Comparison of ENCODE assay signal across 39 cellular contexts in the genomic region with DNA sequence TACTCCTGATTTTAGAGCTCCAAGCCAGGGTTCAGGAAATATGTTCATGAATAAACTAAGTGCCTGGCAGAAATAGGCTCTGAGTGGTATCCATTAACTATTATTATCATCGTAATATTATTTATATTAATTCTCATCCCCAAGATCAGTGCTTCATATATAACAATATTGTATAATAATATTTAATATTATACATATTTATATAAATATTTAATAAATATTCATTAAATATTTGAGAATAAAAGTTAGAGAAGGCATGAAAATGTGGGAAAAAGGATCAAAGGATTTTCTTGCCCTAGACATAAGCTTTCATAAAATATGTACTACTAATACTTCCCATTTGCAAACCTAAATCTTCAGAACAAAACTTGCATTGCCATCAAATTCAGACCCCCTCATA.
"Had no signal": no experiment of that assay in that cellular context is flagged by ENCODE, and none has a peak within 500 bp of the region (broad histone marks: within the 10 kb centered on the region; RNA-seq: fewer than 3 reads in every experiment).

No MANE protein-coding gene starts in this region.

- H3K27me3 Mint-ChIP-seq: activated naive CD4-positive, alpha-beta T cell treated with anti-CD3 and anti-CD28 coated beads, Interleukin-2, amount 10 ng/mL, durations not matched to agents 7 days and 5 days; activated naive CD8-positive, alpha-beta T cell; activated naive CD8-positive, alpha-beta T cell treated with anti-CD3 and anti-CD28 coated beads, Interleukin-2, amount 10 ng/mL, durations not matched to agents 7 days and 5 days; activated naive CD8-positive, alpha-beta T cell treated with anti-CD3 and anti-CD28 coated beads, Interleukin-2, amount 50 U/mL, for 24 hours; brain; central memory CD8-positive, alpha-beta T cell had no signal

- ATAC-seq: activated naive CD4-positive, alpha-beta T cell treated with anti-CD3 and anti-CD28 coated beads, Interleukin-2, amount 50 U/mL, for 72 hours; activated naive CD8-positive, alpha-beta T cell treated with anti-CD3 and anti-CD28 coated beads, Interleukin-2, amount 50 U/mL, for 24 hours; activated T-cell treated with anti-CD3 and anti-CD28 coated beads, Interleukin-2, amount 50 U/mL, for 4 hours; activated T-cell treated with anti-CD3 and anti-CD28 coated beads, Interleukin-2, amount 50 U/mL, for 72 hours; activated T-helper 17 cell treated with anti-CD3 and anti-CD28 coated beads, Interleukin-2, amount 50 U/mL, for 72 hours; body of pancreas had no signal

- H3K27ac Mint-ChIP-seq: activated naive CD4-positive, alpha-beta T cell treated with anti-CD3 and anti-CD28 coated beads for 36 hours; activated naive CD4-positive, alpha-beta T cell treated with anti-CD3 and anti-CD28 coated beads, Interleukin-2, amount 10 ng/mL, durations not matched to agents 7 days and 5 days; activated naive CD4-positive, alpha-beta T cell treated with anti-CD3 and anti-CD28 coated beads, Interleukin-2, amount 50 U/mL, for 24 hours; activated naive CD4-positive, alpha-beta T cell treated with anti-CD3 and anti-CD28 coated beads, Interleukin-2, amount 50 U/mL, for 72 hours; activated naive CD8-positive, alpha-beta T cell; activated naive CD8-positive, alpha-beta T cell treated with anti-CD3 and anti-CD28 coated beads for 36 hours; activated naive CD8-positive, alpha-beta T cell treated with anti-CD3 and anti-CD28 coated beads, Interleukin-2, amount 10 ng/mL, durations not matched to agents 7 days and 5 days; activated naive CD8-positive, alpha-beta T cell treated with anti-CD3 and anti-CD28 coated beads, Interleukin-2, amount 50 U/mL, for 24 hours; activated T-cell treated with anti-CD3 and anti-CD28 coated beads, Interleukin-2, amount 50 U/mL, for 24 hours; activated T-cell treated with anti-CD3 and anti-CD28 coated beads, Interleukin-2, amount 50 U/mL, for 72 hours; activated T-helper 1 cell treated with anti-CD3 and anti-CD28 coated beads, Interleukin-12 subunit alpha, Interleukin-12 subunit beta, Interleukin-2, Interleukin-4 antibody, amounts not matched to agents 30 ng/mL and 10 ng/mL and 1 ng/mL, durations not matched to agents 14 hours and 24 hours and 36 hours; activated T-helper 17 cell treated with anti-CD3 and anti-CD28 coated beads, Interleukin-2, amount 50 U/mL, for 72 hours; activated T-helper 2 cell treated with anti-CD3 and anti-CD28 coated beads, Interferon-gamma antibody, Interleukin-2, Interleukin-4, amounts not matched to agents 10 μg/mL and 5 μg/mL and 100 μg/mL, durations not matched to agents 14 hours and 24 hours and 36 hours; brain had no signal

- H3K4me1 Mint-ChIP-seq: activated naive CD4-positive, alpha-beta T cell treated with anti-CD3 and anti-CD28 coated beads, Interleukin-2, amount 10 ng/mL, durations not matched to agents 7 days and 5 days; activated naive CD4-positive, alpha-beta T cell treated with anti-CD3 and anti-CD28 coated beads, Interleukin-2, amount 50 U/mL, for 24 hours; activated naive CD8-positive, alpha-beta T cell treated with anti-CD3 and anti-CD28 coated beads for 36 hours; activated naive CD8-positive, alpha-beta T cell treated with anti-CD3 and anti-CD28 coated beads, Interleukin-2, amount 10 ng/mL, durations not matched to agents 7 days and 5 days; activated naive CD8-positive, alpha-beta T cell treated with anti-CD3 and anti-CD28 coated beads, Interleukin-2, amount 50 U/mL, for 24 hours; activated T-helper 17 cell treated with anti-CD3 and anti-CD28 coated beads, Interleukin-2, amount 50 U/mL, for 72 hours; brain; central memory CD8-positive, alpha-beta T cell had no signal

- H3K4me3 Mint-ChIP-seq: activated naive CD4-positive, alpha-beta T cell treated with anti-CD3 and anti-CD28 coated beads for 36 hours; activated naive CD4-positive, alpha-beta T cell treated with anti-CD3 and anti-CD28 coated beads, Interleukin-2, amount 10 ng/mL, durations not matched to agents 7 days and 5 days; activated naive CD4-positive, alpha-beta T cell treated with anti-CD3 and anti-CD28 coated beads, Interleukin-2, amount 50 U/mL, for 24 hours; activated naive CD8-positive, alpha-beta T cell; activated naive CD8-positive, alpha-beta T cell treated with anti-CD3 and anti-CD28 coated beads for 36 hours; activated naive CD8-positive, alpha-beta T cell treated with anti-CD3 and anti-CD28 coated beads, Interleukin-2, amount 10 ng/mL, durations not matched to agents 7 days and 5 days; activated naive CD8-positive, alpha-beta T cell treated with anti-CD3 and anti-CD28 coated beads, Interleukin-2, amount 50 U/mL, for 24 hours; activated T-cell treated with anti-CD3 and anti-CD28 coated beads, Interleukin-2, amount 50 U/mL, for 24 hours; activated T-cell treated with anti-CD3 and anti-CD28 coated beads, Interleukin-2, amount 50 U/mL, for 4 hours; activated T-cell treated with anti-CD3 and anti-CD28 coated beads, Interleukin-2, amount 50 U/mL, for 72 hours; activated T-helper 1 cell treated with anti-CD3 and anti-CD28 coated beads, Interleukin-12 subunit alpha, Interleukin-12 subunit beta, Interleukin-2, Interleukin-4 antibody, amounts not matched to agents 30 ng/mL and 10 ng/mL and 1 ng/mL, durations not matched to agents 14 hours and 24 hours and 36 hours; activated T-helper 17 cell treated with anti-CD3 and anti-CD28 coated beads, Interleukin-2, amount 50 U/mL, for 72 hours; brain; central memory CD8-positive, alpha-beta T cell had no signal

- DNase-seq: activated effector memory CD4-positive, alpha-beta T cell treated with anti-CD3 and anti-CD28 coated beads, Interleukin-2, amount 50 U/mL, for 16 hours; activated effector memory CD4-positive, alpha-beta T cell treated with Interleukin-2 at 50 U/mL for 16 hours; activated gamma-delta T cell; activated gamma-delta T cell treated with Interleukin-2 at 50 U/mL for 16 hours; activated naive CD4-positive, alpha-beta T cell; activated naive CD4-positive, alpha-beta T cell treated with anti-CD3 and anti-CD28 coated beads for 36 hours; activated naive CD4-positive, alpha-beta T cell treated with anti-CD3 and anti-CD28 coated beads, Interleukin-2, amount 10 ng/mL, durations not matched to agents 7 days and 5 days; activated naive CD4-positive, alpha-beta T cell treated with anti-CD3 and anti-CD28 coated beads, Interleukin-2, amount 50 U/mL, for 16 hours; activated naive CD4-positive, alpha-beta T cell treated with Interleukin-2 at 50 U/mL for 16 hours; activated naive CD8-positive, alpha-beta T cell treated with anti-CD3 and anti-CD28 coated beads for 36 hours; activated naive CD8-positive, alpha-beta T cell treated with anti-CD3 and anti-CD28 coated beads, Interleukin-2, amount 10 ng/mL, durations not matched to agents 7 days and 5 days; activated naive CD8-positive, alpha-beta T cell treated with anti-CD3 and anti-CD28 coated beads, Interleukin-2, amount 50 U/mL, for 24 hours; activated T-cell treated with anti-CD3 and anti-CD28 coated beads, Interleukin-2, amount 50 U/mL, for 24 hours; activated T-cell treated with anti-CD3 and anti-CD28 coated beads, Interleukin-2, amount 50 U/mL, for 4 hours; activated T-cell treated with anti-CD3 and anti-CD28 coated beads, Interleukin-2, amount 50 U/mL, for 48 hours; activated T-cell treated with anti-CD3 and anti-CD28 coated beads, Interleukin-2, amount 50 U/mL, for 72 hours; adrenal gland; amniotic stem cell; amygdala; anterior cingulate cortex; aorta; body of pancreas; brain microvascular endothelial cell; caudate nucleus; central memory CD4-positive, alpha-beta T cell; cerebellar nuclear complex had no signal

- FAIRE-seq: astrocyte, bronchial epithelial cell had no signal

- H3K9me3 Mint-ChIP-seq: activated naive CD4-positive, alpha-beta T cell treated with anti-CD3 and anti-CD28 coated beads for 36 hours; activated naive CD4-positive, alpha-beta T cell treated with anti-CD3 and anti-CD28 coated beads, Interleukin-2, amount 10 ng/mL, durations not matched to agents 7 days and 5 days; activated naive CD4-positive, alpha-beta T cell treated with anti-CD3 and anti-CD28 coated beads, Interleukin-2, amount 50 U/mL, for 24 hours; activated naive CD4-positive, alpha-beta T cell treated with anti-CD3 and anti-CD28 coated beads, Interleukin-2, amount 50 U/mL, for 72 hours; activated naive CD8-positive, alpha-beta T cell treated with anti-CD3 and anti-CD28 coated beads for 36 hours; activated naive CD8-positive, alpha-beta T cell treated with anti-CD3 and anti-CD28 coated beads, Interleukin-2, amount 10 ng/mL, durations not matched to agents 7 days and 5 days; activated T-cell treated with anti-CD3 and anti-CD28 coated beads, Interleukin-2, amount 50 U/mL, for 24 hours; activated T-cell treated with anti-CD3 and anti-CD28 coated beads, Interleukin-2, amount 50 U/mL, for 4 hours; activated T-cell treated with anti-CD3 and anti-CD28 coated beads, Interleukin-2, amount 50 U/mL, for 72 hours; activated T-helper 1 cell treated with anti-CD3 and anti-CD28 coated beads, Interleukin-12 subunit alpha, Interleukin-12 subunit beta, Interleukin-2, Interleukin-4 antibody, amounts not matched to agents 30 ng/mL and 10 ng/mL and 1 ng/mL, durations not matched to agents 14 hours and 24 hours and 36 hours; activated T-helper 17 cell treated with anti-CD3 and anti-CD28 coated beads, Interleukin-2, amount 50 U/mL, for 72 hours; activated T-helper 2 cell treated with anti-CD3 and anti-CD28 coated beads, Interferon-gamma antibody, Interleukin-2, Interleukin-4, amounts not matched to agents 10 μg/mL and 5 μg/mL and 100 μg/mL, durations not matched to agents 14 hours and 24 hours and 36 hours; brain had no signal

- H3K36me3 Mint-ChIP-seq: activated naive CD4-positive, alpha-beta T cell treated with anti-CD3 and anti-CD28 coated beads, Interleukin-2, amount 10 ng/mL, durations not matched to agents 7 days and 5 days; activated naive CD4-positive, alpha-beta T cell treated with anti-CD3 and anti-CD28 coated beads, Interleukin-2, amount 50 U/mL, for 24 hours; activated naive CD4-positive, alpha-beta T cell treated with anti-CD3 and anti-CD28 coated beads, Interleukin-2, amount 50 U/mL, for 72 hours; activated naive CD8-positive, alpha-beta T cell; activated naive CD8-positive, alpha-beta T cell treated with anti-CD3 and anti-CD28 coated beads, Interleukin-2, amount 10 ng/mL, durations not matched to agents 7 days and 5 days; brain had no signal

- H3K27ac ChIP-seq: adrenal gland, ascending aorta, body of pancreas, brain microvascular endothelial cell, breast epithelium, cardiac muscle cell had no signal
